1 cellular context compared by ENCODE assay signal in genomic region chr2:201116115-201116958, GRCh38.
TF ChIP-seq lines count a peak whose summit lies in the region.

Gene CFLAR (plus strand): TSS chr2:201116164. CDS start chr2:201129866, 13,702 bp downstream.

TF ChIP-seq in GM12878, 131 proteins besides CTCF, POLR2A, EP300 and RAD21 (continued from another document and continues in another):
- TF ChIP-seq, protein P1, sequence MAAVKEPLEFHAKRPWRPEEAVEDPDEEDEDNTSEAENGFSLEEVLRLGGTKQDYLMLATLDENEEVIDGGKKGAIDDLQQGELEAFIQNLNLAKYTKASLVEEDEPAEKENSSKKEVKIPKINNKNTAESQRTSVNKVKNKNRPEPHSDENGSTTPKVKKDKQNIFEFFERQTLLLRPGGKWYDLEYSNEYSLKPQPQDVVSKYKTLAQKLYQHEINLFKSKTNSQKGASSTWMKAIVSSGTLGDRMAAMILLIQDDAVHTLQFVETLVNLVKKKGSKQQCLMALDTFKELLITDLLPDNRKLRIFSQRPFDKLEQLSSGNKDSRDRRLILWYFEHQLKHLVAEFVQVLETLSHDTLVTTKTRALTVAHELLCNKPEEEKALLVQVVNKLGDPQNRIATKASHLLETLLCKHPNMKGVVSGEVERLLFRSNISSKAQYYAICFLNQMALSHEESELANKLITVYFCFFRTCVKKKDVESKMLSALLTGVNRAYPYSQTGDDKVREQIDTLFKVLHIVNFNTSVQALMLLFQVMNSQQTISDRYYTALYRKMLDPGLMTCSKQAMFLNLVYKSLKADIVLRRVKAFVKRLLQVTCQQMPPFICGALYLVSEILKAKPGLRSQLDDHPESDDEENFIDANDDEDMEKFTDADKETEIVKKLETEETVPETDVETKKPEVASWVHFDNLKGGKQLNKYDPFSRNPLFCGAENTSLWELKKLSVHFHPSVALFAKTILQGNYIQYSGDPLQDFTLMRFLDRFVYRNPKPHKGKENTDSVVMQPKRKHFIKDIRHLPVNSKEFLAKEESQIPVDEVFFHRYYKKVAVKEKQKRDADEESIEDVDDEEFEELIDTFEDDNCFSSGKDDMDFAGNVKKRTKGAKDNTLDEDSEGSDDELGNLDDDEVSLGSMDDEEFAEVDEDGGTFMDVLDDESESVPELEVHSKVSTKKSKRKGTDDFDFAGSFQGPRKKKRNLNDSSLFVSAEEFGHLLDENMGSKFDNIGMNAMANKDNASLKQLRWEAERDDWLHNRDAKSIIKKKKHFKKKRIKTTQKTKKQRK (IDR thresholded peaks at IDR 0.05; ENCODE audit: low read depth, low read length): no peak
- TF ChIP-seq, protein P2, sequence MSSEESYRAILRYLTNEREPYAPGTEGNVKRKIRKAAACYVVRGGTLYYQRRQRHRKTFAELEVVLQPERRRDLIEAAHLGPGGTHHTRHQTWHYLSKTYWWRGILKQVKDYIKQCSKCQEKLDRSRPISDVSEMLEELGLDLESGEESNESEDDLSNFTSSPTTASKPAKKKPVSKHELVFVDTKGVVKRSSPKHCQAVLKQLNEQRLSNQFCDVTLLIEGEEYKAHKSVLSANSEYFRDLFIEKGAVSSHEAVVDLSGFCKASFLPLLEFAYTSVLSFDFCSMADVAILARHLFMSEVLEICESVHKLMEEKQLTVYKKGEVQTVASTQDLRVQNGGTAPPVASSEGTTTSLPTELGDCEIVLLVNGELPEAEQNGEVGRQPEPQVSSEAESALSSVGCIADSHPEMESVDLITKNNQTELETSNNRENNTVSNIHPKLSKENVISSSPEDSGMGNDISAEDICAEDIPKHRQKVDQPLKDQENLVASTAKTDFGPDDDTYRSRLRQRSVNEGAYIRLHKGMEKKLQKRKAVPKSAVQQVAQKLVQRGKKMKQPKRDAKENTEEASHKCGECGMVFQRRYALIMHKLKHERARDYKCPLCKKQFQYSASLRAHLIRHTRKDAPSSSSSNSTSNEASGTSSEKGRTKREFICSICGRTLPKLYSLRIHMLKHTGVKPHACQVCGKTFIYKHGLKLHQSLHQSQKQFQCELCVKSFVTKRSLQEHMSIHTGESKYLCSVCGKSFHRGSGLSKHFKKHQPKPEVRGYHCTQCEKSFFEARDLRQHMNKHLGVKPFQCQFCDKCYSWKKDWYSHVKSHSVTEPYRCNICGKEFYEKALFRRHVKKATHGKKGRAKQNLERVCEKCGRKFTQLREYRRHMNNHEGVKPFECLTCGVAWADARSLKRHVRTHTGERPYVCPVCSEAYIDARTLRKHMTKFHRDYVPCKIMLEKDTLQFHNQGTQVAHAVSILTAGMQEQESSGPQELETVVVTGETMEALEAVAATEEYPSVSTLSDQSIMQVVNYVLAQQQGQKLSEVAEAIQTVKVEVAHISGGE (CRISPR knock-in tag; IDR thresholded peaks at IDR 0.05): no peak
- TF ChIP-seq JUNB (IDR thresholded peaks at IDR 0.05): 0 out of 2 replicates have a peak, but pooled peaks have one; percentile 20
- TF ChIP-seq BCL11A (IDR thresholded peaks at IDR 0.05; ENCODE audit: low read depth, low read length): peak; percentile 34
- TF ChIP-seq KAT2A (conservative IDR thresholded peaks at IDR 0.05; ENCODE audit: control insufficient read depth, low read depth, low read length): no peak
- no peak for TF ChIP-seq SIX5 (IDR thresholded peaks at IDR 0.05; ENCODE audit: low read depth, low read length, severe bottlenecking)
- peak; percentile 62 for TF ChIP-seq SP1 (IDR thresholded peaks at IDR 0.05; ENCODE audit: low read depth, low read length)
- TF ChIP-seq ZSCAN29 (IDR thresholded peaks at IDR 0.05): 0 out of 2 replicates have a peak, but pooled peaks have one; percentile 9
- no peak for TF ChIP-seq EZH2 (IDR thresholded peaks at IDR 0.05; ENCODE audit: borderline replicate concordance, control insufficient read depth, low read depth, low read length)
- peak; percentile 53 to 61; a peak in 2 of 4 replicates for TF ChIP-seq BHLHE40 (IDR thresholded peaks at IDR 0.05; ENCODE audit: borderline replicate concordance in 1 of 2, low read depth in 2 of 2, low read length in 1 of 2)
- TF ChIP-seq SRF (IDR thresholded peaks at IDR 0.05; ENCODE audit: low read depth in 2 of 2, low read length in 2 of 2): 0 out of 4 replicates have a peak, but pooled peaks of 1 of the 2 experiments have one; percentile 48
- TF ChIP-seq YY1 (IDR thresholded peaks at IDR 0.05; ENCODE audit: low read depth, low read length): peak; percentile 49
- no peak for TF ChIP-seq SREBF1 (IDR thresholded peaks at IDR 0.05; ENCODE audit: low read length)
- peak; percentile 86; the same call in 1 of the 2 replicates for TF ChIP-seq TBL1XR1 (IDR thresholded peaks at IDR 0.05; ENCODE audit: low read depth, low read length)
- TF ChIP-seq, protein P3, sequence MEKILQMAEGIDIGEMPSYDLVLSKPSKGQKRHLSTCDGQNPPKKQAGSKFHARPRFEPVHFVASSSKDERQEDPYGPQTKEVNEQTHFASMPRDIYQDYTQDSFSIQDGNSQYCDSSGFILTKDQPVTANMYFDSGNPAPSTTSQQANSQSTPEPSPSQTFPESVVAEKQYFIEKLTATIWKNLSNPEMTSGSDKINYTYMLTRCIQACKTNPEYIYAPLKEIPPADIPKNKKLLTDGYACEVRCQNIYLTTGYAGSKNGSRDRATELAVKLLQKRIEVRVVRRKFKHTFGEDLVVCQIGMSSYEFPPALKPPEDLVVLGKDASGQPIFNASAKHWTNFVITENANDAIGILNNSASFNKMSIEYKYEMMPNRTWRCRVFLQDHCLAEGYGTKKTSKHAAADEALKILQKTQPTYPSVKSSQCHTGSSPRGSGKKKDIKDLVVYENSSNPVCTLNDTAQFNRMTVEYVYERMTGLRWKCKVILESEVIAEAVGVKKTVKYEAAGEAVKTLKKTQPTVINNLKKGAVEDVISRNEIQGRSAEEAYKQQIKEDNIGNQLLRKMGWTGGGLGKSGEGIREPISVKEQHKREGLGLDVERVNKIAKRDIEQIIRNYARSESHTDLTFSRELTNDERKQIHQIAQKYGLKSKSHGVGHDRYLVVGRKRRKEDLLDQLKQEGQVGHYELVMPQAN (conservative IDR thresholded peaks at IDR 0.05): peak; percentile 88
- TF ChIP-seq GATAD2B (conservative IDR thresholded peaks at IDR 0.05; ENCODE audit: low read depth): peak; percentile 96
- TF ChIP-seq SIN3A (IDR thresholded peaks at IDR 0.05; ENCODE audit: low read depth, low read length): no peak
- TF ChIP-seq ZNF24 (IDR thresholded peaks at IDR 0.05): no peak
- TF ChIP-seq CBX3 (IDR thresholded peaks at IDR 0.05; ENCODE audit: borderline replicate concordance, low read depth): no peak
- TF ChIP-seq, protein P4, sequence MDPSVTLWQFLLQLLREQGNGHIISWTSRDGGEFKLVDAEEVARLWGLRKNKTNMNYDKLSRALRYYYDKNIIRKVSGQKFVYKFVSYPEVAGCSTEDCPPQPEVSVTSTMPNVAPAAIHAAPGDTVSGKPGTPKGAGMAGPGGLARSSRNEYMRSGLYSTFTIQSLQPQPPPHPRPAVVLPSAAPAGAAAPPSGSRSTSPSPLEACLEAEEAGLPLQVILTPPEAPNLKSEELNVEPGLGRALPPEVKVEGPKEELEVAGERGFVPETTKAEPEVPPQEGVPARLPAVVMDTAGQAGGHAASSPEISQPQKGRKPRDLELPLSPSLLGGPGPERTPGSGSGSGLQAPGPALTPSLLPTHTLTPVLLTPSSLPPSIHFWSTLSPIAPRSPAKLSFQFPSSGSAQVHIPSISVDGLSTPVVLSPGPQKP (IDR thresholded peaks at IDR 0.05; ENCODE audit: low read depth, low read length): peak; percentile 91
- 0 out of 2 replicates have a peak, but pooled peaks have one; percentile 39 for TF ChIP-seq RB1 (IDR thresholded peaks at IDR 0.05; ENCODE audit: borderline replicate concordance)
- no peak for TF ChIP-seq PAX8 (IDR thresholded peaks at IDR 0.05)
- TF ChIP-seq EGR1 (IDR thresholded peaks at IDR 0.05; ENCODE audit: borderline replicate concordance in 1 of 2, low read depth in 2 of 2, low read length in 2 of 2): peak in 1 of 2 experiments; percentile 93; a peak in 2 of 3 replicates
- no peak for TF ChIP-seq MTA3 (IDR thresholded peaks at IDR 0.05; ENCODE audit: borderline replicate concordance, low read length)
- TF ChIP-seq ZNF274 (IDR thresholded peaks at IDR 0.05; ENCODE audit: insufficient read depth, insufficient read length): no peak
- TF ChIP-seq DPF2 (IDR thresholded peaks at IDR 0.05): peak; percentile 89
- TF ChIP-seq TCF3 (IDR thresholded peaks at IDR 0.05; ENCODE audit: borderline replicate concordance, insufficient read depth, low read depth, low read length): peak; percentile 94
- TF ChIP-seq ASH2L (IDR thresholded peaks at IDR 0.05; ENCODE audit: borderline replicate concordance, low read depth): no peak
- TF ChIP-seq, protein P5, sequence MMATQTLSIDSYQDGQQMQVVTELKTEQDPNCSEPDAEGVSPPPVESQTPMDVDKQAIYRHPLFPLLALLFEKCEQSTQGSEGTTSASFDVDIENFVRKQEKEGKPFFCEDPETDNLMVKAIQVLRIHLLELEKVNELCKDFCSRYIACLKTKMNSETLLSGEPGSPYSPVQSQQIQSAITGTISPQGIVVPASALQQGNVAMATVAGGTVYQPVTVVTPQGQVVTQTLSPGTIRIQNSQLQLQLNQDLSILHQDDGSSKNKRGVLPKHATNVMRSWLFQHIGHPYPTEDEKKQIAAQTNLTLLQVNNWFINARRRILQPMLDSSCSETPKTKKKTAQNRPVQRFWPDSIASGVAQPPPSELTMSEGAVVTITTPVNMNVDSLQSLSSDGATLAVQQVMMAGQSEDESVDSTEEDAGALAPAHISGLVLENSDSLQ (IDR thresholded peaks at IDR 0.05): no peak
- TF ChIP-seq RELA (IDR thresholded peaks at IDR 0.05; ENCODE audit: borderline replicate concordance, partially characterized antibody): no peak
- peak; percentile 21; the same call in 1 of the 2 replicates for TF ChIP-seq CREM (IDR thresholded peaks at IDR 0.05; ENCODE audit: low read depth)
- TF ChIP-seq SUPT20H (IDR thresholded peaks at IDR 0.05; ENCODE audit: borderline replicate concordance, control insufficient read depth, low read depth, low read length): no peak
- no peak for TF ChIP-seq KDM1A (IDR thresholded peaks at IDR 0.05; ENCODE audit: borderline replicate concordance)
- TF ChIP-seq CBFB (IDR thresholded peaks at IDR 0.05; ENCODE audit: low read depth): peak; percentile 65; the same call in 1 of the 2 replicates
- no peak for TF ChIP-seq IRF3 (IDR thresholded peaks at IDR 0.05)
- TF ChIP-seq MTA2 (IDR thresholded peaks at IDR 0.05; ENCODE audit: low read depth): peak; percentile 64
- TF ChIP-seq SMARCA5 (IDR thresholded peaks at IDR 0.05): no peak
- TF ChIP-seq POLR2AphosphoS2 (IDR thresholded peaks at IDR 0.05; ENCODE audit: low read depth, low read length): peak; percentile 87; the same call in 1 of the 2 replicates
- peak in 1 of 2 experiments; percentile 94; a peak in 2 of 4 replicates for TF ChIP-seq ETV6 (conservative IDR thresholded peaks at IDR 0.05 in 1 of 2, IDR thresholded peaks at IDR 0.05 in 1 of 2; ENCODE audit: borderline replicate concordance in 1 of 2, low read depth in 1 of 2)
- TF ChIP-seq ZNF207 (IDR thresholded peaks at IDR 0.05; ENCODE audit: borderline replicate concordance): no peak
- no peak; the same call in 1 of the 2 replicates for TF ChIP-seq CHD2 (IDR thresholded peaks at IDR 0.05; ENCODE audit: borderline replicate concordance, low read depth, low read length)
- peak; percentile 41 for TF ChIP-seq SKIL (IDR thresholded peaks at IDR 0.05; ENCODE audit: low read depth, poor library complexity, severe bottlenecking)
- peak; percentile 42; the same call in 1 of the 2 replicates for TF ChIP-seq ZNF217 (IDR thresholded peaks at IDR 0.05)
- no peak for TF ChIP-seq STAT1 (conservative IDR thresholded peaks at IDR 0.05)
- TF ChIP-seq TARDBP (IDR thresholded peaks at IDR 0.05; ENCODE audit: borderline replicate concordance): peak; percentile 65; the same call in 1 of the 2 replicates
- TF ChIP-seq MXI1 (IDR thresholded peaks at IDR 0.05; ENCODE audit: low read depth, low read length): peak; percentile 54
